7 cellular contexts compared by ENCODE assay signal in the genomic region with DNA sequence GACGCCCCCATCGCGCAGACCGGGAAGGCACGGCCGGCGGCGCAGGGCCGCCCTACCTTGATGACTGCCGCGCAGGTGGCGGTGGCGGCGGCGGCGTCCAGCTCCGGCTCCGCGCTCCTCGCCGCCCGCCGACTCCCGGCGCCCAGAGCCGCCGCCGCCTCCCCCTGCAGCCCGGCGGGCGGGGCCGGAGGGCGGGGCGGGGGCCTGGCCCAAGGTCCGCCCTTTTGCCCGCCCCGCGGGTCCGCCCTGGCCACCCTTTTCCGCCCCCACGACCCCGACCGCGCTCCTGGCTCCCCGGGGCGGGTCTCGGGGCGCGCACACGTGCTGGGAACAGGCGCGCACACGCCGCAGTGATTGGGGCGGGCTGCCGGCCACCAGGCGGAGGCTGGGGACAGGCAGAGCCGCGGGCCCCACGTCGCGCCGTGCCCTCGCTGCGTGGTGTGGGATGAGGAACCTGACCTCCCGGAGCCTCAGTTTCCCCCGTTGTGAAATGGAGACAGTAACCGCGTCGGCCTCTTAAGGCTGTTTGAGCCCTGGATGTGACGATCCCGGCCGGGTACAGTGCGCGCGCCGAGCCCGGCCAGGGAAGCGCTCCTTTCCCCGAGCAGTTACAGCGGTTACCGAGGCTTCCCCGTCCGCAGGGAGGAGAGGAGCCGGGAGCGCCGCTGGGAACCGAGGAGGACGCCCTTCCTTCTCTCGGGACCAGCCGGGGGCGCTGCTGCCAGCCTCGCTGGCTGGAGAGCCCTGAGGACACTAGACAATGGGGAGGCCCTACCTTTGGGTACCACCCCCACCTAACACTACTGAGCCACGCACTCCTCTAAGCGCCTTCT. TPM values are rescaled to one million over a fixed set of nuclear protein-coding genes. Genes with fewer than 3 reads are reported as not detected.
A peak's percentile ranks its signal among the peaks of the same experiment; 100 is the strongest.
DNase-seq lines count a peak whose midpoint lies in the region; ATAC-seq and TF ChIP-seq lines count a peak whose summit lies in the region.

A gene with protein sequence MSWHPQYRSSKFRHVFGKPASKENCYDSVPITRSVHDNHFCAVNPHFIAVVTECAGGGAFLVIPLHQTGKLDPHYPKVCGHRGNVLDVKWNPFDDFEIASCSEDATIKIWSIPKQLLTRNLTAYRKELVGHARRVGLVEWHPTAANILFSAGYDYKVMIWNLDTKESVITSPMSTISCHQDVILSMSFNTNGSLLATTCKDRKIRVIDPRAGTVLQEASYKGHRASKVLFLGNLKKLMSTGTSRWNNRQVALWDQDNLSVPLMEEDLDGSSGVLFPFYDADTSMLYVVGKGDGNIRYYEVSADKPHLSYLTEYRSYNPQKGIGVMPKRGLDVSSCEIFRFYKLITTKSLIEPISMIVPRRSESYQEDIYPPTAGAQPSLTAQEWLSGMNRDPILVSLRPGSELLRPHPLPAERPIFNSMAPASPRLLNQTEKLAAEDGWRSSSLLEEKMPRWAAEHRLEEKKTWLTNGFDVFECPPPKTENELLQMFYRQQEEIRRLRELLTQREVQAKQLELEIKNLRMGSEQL (minus strand): TSS at position 135 of the 833 bp plus-strand sequence. CDS start 34,977 bp downstream, outside the sequence.

- peak; percentile 63 for TF ChIP-seq POLR2A in right lobe of liver (IDR thresholded peaks at IDR 0.05)

- peak within 1 kb of the TSS; percentile 43 to 65 (median 63) for H3K27ac ChIP-seq in right lobe of liver

- intact Hi-C loops in right lobe of liver (cut with DNase I), result loop anchor here in 1 of 2 donors (10.0 kb wide), 1 partner anchor 68 kb away; no protein-coding TSS in a partner anchor

- H3K4me1 ChIP-seq in right lobe of liver, result peaks cover 0 to 16% (median 0%) of the 10 kb centered on the region in 4 donors

- WGBS in right lobe of liver (ENCODE audit: insufficient coverage, low coverage, low lambda C conversion rate, missing lambda C conversion rate), result 2% methylated on average over 18 of the region's 95 CpGs

- TF ChIP-seq CTCF in GM13977 (IDR thresholded peaks at IDR 0.05; ENCODE audit: extremely low read depth, insufficient read depth, missing control alignments) (peak; percentile 35), right lobe of liver (IDR thresholded peaks at IDR 0.05) (peak; percentile 27 to 49 (median 44))

- H3K27me3 ChIP-seq in right lobe of liver, result no peaks in the 10 kb centered on the region

- no peaks in the 10 kb centered on the region for H3K9me3 ChIP-seq in right lobe of liver

- ATAC-seq in HG03095 (IDR thresholded peaks at IDR 0.05; ENCODE audit: unreplicated experiment), result peak; percentile 62
- ATAC-seq in right lobe of liver, result peak; percentile 87 to 95 (median 91)

- peak within 1 kb of the TSS; percentile 74 to 76 (median 74) for H3K4me3 ChIP-seq in right lobe of liver

- peak; percentile 90 for DNase-seq in GM13977 (ENCODE audit: low spot score)
- DNase-seq in NCI-H345 (lab: John Stamatoyannopoulos, UW), result peak; percentile 83
- peak; percentile 58 for DNase-seq in activated CD4-positive, alpha-beta T cell treated with anti-CD3 and anti-CD28 coated beads, Interleukin-2, amount 50 U/mL, for 1 hour
- DNase-seq in dermis microvascular lymphatic vessel endothelial cell (ENCODE audit: low read depth in 2 of 2), result peak; percentile 20 to 65
- peak; percentile 88 to 90 (median 89) for DNase-seq in right lobe of liver
- DNase-seq in stimulated activated CD4-positive, alpha-beta T cell treated with anti-CD3 and anti-CD28 coated beads, Interleukin-4, amount 100 ng/mL, for 24 hours, result peak; percentile 70

- H3K36me3 ChIP-seq in right lobe of liver, result no peaks in the 10 kb centered on the region

- in situ Hi-C loops in GM13977 (cut with MboI; ENCODE audit: low pct_unique_long_range_greater_than_20kb, low sequenced_read_pairs, unreplicated experiment), result no loop called here

RNA-seq across cellular contexts. Expression of the gene that starts here (rescaled TPM):
- 0.51 TPM in 2 replicates for total RNA-seq in dermis microvascular lymphatic vessel endothelial cell
- 1 to 10 TPM in 5 of 6 experiments, under 1 TPM in 1; 0.67 to 6.2 (median 3.3) TPM for total RNA-seq in right lobe of liver

Comparison
In these comparisons a context has a peak if more than half of its experiments do, and no peak if none do; other contexts are left out.
1. Peak in every context shown above with its lines: DNase-seq, ATAC-seq, H3K4me3 ChIP-seq and H3K27ac ChIP-seq.
2. Peak in DNase-seq in dermis microvascular lymphatic vessel endothelial cell; RNA of the gene not detected or under 1 TPM.